24 cellular contexts compared by ENCODE assay signal in genomic region chr12:131217024-131217586, GRCh38.
DNase-seq lines count a peak whose midpoint lies in the region; ATAC-seq and TF ChIP-seq lines count a peak whose summit lies in the region.
"Had no signal": no experiment of that assay in that cellular context is flagged by ENCODE, and none has a peak within 500 bp of the region (broad histone marks: within the 10 kb centered on the region; RNA-seq: fewer than 3 reads in every experiment).

No MANE protein-coding gene starts in this region.

- no peak overlapping the region for H4K91ac ChIP-seq in neuronal stem cell (ENCODE audit: low read depth, low read length, poor library complexity)

- peaks cover 6% of the 10 kb centered on the region for H3K9me3 Mint-ChIP-seq in activated T-cell treated with anti-CD3 and anti-CD28 coated beads, Interleukin-2, amount 50 U/mL, for 24 hours
- H3K9me3 Mint-ChIP-seq in glutamatergic neuron (ENCODE audit: unreplicated experiment) (peaks cover 4% of the 10 kb centered on the region), CD14-positive monocyte (peaks cover 6 to 15% (median 9%) of the 10 kb centered on the region in 7 donors)

- no peak overlapping the region for H3K4me2 ChIP-seq in neuronal stem cell (ENCODE audit: insufficient read depth, low read length, poor library complexity, severe bottlenecking)
- H3K4me2 ChIP-seq: A549 had no signal

- H3K23ac ChIP-seq in neuronal stem cell (ENCODE audit: low read depth, low read length, poor library complexity), result no peak overlapping the region

- H3K27ac ChIP-seq in neuronal stem cell (replicated peaks; ENCODE audit: low read length), result no peak overlapping the region
- H3K27ac ChIP-seq: left lung, tibial nerve had no signal

- H2BK15ac ChIP-seq in neuronal stem cell (ENCODE audit: low read length), result no peak overlapping the region

- H3K27me3 ChIP-seq in H7 (ENCODE audit: control insufficient read depth, insufficient read depth, low read length) (no peaks in the 10 kb centered on the region), neuronal stem cell (ENCODE audit: control insufficient read depth in 3 of 3, insufficient read depth in 3 of 3, low read depth in 1 of 3, low read length in 3 of 3) (peaks cover 0 to 3% (median 0%) of the 10 kb centered on the region in 3 experiments)

- peaks cover 45% of the 10 kb centered on the region for H3K27me3 Mint-ChIP-seq in activated T-cell treated with anti-CD3 and anti-CD28 coated beads, Interleukin-2, amount 50 U/mL, for 24 hours
- peaks cover 2% of the 10 kb centered on the region for H3K27me3 Mint-ChIP-seq in glutamatergic neuron (ENCODE audit: unreplicated experiment)
- peaks cover 17 to 33% (median 22%) of the 10 kb centered on the region in 3 donors for H3K27me3 Mint-ChIP-seq in CD14-positive monocyte (ENCODE audit: low read depth in 3 of 3)

- TF ChIP-seq CTCF in glutamatergic neuron (IDR thresholded peaks at IDR 0.05; ENCODE audit: partially characterized antibody, unreplicated experiment) (no peak), CD14-positive monocyte (IDR thresholded peaks at IDR 0.05) (no peak)

- H2AFZ ChIP-seq in neuronal stem cell (ENCODE audit: low read length), result peak overlapping the region; percentile 71

- peak overlapping the region; percentile 46 for H3K18ac ChIP-seq in neuronal stem cell (ENCODE audit: low read length)

- no peak for ATAC-seq in GM21367 (IDR thresholded peaks at IDR 0.05; ENCODE audit: unreplicated experiment)
- ATAC-seq: A549; activated T-cell treated with anti-CD3 and anti-CD28 coated beads, Interleukin-2, amount 50 U/mL, for 4 hours; HCT116; left lung had no signal

- intact Hi-C loops in CD14-positive monocyte (cut with micrococcal nuclease), result no loop called here

- H3K4me3 ChIP-seq in H7 (ENCODE audit: insufficient read depth, low read depth, low read length), result no peak overlapping the region
- H3K4me3 ChIP-seq in neuronal stem cell (ENCODE audit: low read length in 2 of 2), result no peak overlapping the region
- H3K4me3 ChIP-seq: A549, left lung, tibial nerve had no signal

- no peak overlapping the region for H3K27ac Mint-ChIP-seq in activated T-cell treated with anti-CD3 and anti-CD28 coated beads, Interleukin-2, amount 50 U/mL, for 24 hours
- peak overlapping the region; percentile 75 for H3K27ac Mint-ChIP-seq in glutamatergic neuron (ENCODE audit: unreplicated experiment)
- H3K27ac Mint-ChIP-seq in CD14-positive monocyte, result no peak overlapping the region
- H3K27ac Mint-ChIP-seq: activated CD4-positive, alpha-beta memory T cell treated with anti-CD3 and anti-CD28 coated beads, Interleukin-2, amount 10 ng/mL, durations not matched to agents 7 days and 5 days; activated naive CD4-positive, alpha-beta T cell treated with anti-CD3 and anti-CD28 coated beads, Interleukin-2, amount 50 U/mL, for 24 hours; stimulated activated naive CD8-positive, alpha-beta T cell treated with anti-CD3 and anti-CD28 coated beads, Interleukin-15, Interleukin-2, amounts not matched to agents 100 ng/mL and 50 ng/mL, for 24 hours had no signal

- H3K9me3 ChIP-seq in neuronal stem cell (replicated peaks in 1 of 2; ENCODE audit: control insufficient read depth in 2 of 2, insufficient read depth in 1 of 2, low read depth in 1 of 2, low read length in 2 of 2), result no peaks in the 10 kb centered on the region
- H3K9me3 ChIP-seq: A549 had no signal

- H4K8ac ChIP-seq in neuronal stem cell (ENCODE audit: low read depth, low read length), result no peak overlapping the region

- no peak overlapping the region for H3K4me3 Mint-ChIP-seq in activated T-cell treated with anti-CD3 and anti-CD28 coated beads, Interleukin-2, amount 50 U/mL, for 24 hours
- H3K4me3 Mint-ChIP-seq in glutamatergic neuron (ENCODE audit: unreplicated experiment) (peak overlapping the region; percentile 34), CD14-positive monocyte (peak overlapping the region in 1 of 2 donors; percentile 59)
- H3K4me3 Mint-ChIP-seq: activated CD4-positive, alpha-beta memory T cell treated with anti-CD3 and anti-CD28 coated beads, Interleukin-2, amount 10 ng/mL, durations not matched to agents 7 days and 5 days; activated naive CD4-positive, alpha-beta T cell treated with anti-CD3 and anti-CD28 coated beads, Interleukin-2, amount 50 U/mL, for 24 hours; activated T-cell treated with anti-CD3 and anti-CD28 coated beads, Interleukin-2, amount 50 U/mL, for 4 hours; stimulated activated naive CD8-positive, alpha-beta T cell treated with anti-CD3 and anti-CD28 coated beads, Interleukin-15, Interleukin-2, amounts not matched to agents 100 ng/mL and 50 ng/mL, for 24 hours had no signal

- peaks cover 5% of the 10 kb centered on the region for H3K4me1 Mint-ChIP-seq in activated T-cell treated with anti-CD3 and anti-CD28 coated beads, Interleukin-2, amount 50 U/mL, for 24 hours (ENCODE audit: low read depth)
- H3K4me1 Mint-ChIP-seq in glutamatergic neuron (ENCODE audit: low read depth, unreplicated experiment) (peaks cover 17% of the 10 kb centered on the region), CD14-positive monocyte (peaks cover 10% of the 10 kb centered on the region)

- no CpG with 5 or more reads among the region's 22 CpGs for WGBS in neuronal stem cell (ENCODE audit: extremely low coverage in 2 of 2, insufficient read length in 2 of 2, insufficient replicate concordance in 1 of 2), 2 donors

- no peak overlapping the region for H3K4ac ChIP-seq in neuronal stem cell (ENCODE audit: low read length)

- DNase-seq in activated T-cell treated with anti-CD3 and anti-CD28 coated beads, Interleukin-2, amount 50 U/mL, for 24 hours, result peak; percentile 20
- no peak for DNase-seq in activated T-cell treated with anti-CD3 and anti-CD28 coated beads for 4 hours
- peak; percentile 54 for DNase-seq in H7
- DNase-seq in glutamatergic neuron, result no peak
- no peak for DNase-seq in neuronal stem cell (ENCODE audit: low spot score)
- DNase-seq in NCI-H2081 (lab: John Stamatoyannopoulos, UW), result no peak
- DNase-seq in CD14-positive monocyte (ENCODE audit: low spot score), result no peak
- DNase-seq: activated CD4-positive, alpha-beta memory T cell treated with anti-CD3 and anti-CD28 coated beads, Interleukin-2, amount 10 ng/mL, durations not matched to agents 7 days and 5 days; activated CD4-positive, CD25-positive, alpha-beta regulatory T cell; activated T-cell treated with anti-CD3 and anti-CD28 coated beads, Interleukin-2, amount 50 U/mL, for 4 hours; C1 segment of cervical spinal cord; KG1; left lung; NCI-H2171 treated with DMSO at 0.1 percent for 48 hours; NCI-H526; stimulated activated CD4-positive, alpha-beta T cell treated with anti-CD3 and anti-CD28 coated beads, Interleukin-12 subunit alpha, Interleukin-12 subunit beta, amount 100 ng/mL, for 4 hours; stimulated activated CD4-positive, alpha-beta T cell treated with anti-CD3 and anti-CD28 coated beads, Interleukin-4, amount 100 ng/mL, for 4 hours; T-helper 9 cell had no signal

- no peak overlapping the region for H3K9ac ChIP-seq in neuronal stem cell (ENCODE audit: low read depth, low read length, poor library complexity)

- no peak overlapping the region for H2BK12ac ChIP-seq in neuronal stem cell (ENCODE audit: low read length)

- H3K79me1 ChIP-seq in neuronal stem cell (ENCODE audit: low read depth, low read length), result no peaks in the 10 kb centered on the region

- H2AK5ac ChIP-seq in neuronal stem cell (ENCODE audit: low read depth, low read length), result no peak overlapping the region

- no peak overlapping the region for H2BK5ac ChIP-seq in neuronal stem cell (ENCODE audit: low read length)

- H2BK120ac ChIP-seq in neuronal stem cell (ENCODE audit: low read depth, low read length), result no peak overlapping the region

- no peaks in the 10 kb centered on the region for H3K36me3 ChIP-seq in H7 (replicated peaks; ENCODE audit: control insufficient read depth, insufficient read depth, low read length)
- H3K36me3 ChIP-seq in neuronal stem cell (replicated peaks in 1 of 2; ENCODE audit: control insufficient read depth in 2 of 2, insufficient read depth in 2 of 2, low read length in 2 of 2), result no peaks in the 10 kb centered on the region
- H3K36me3 ChIP-seq: left lung, tibial nerve had no signal

- no peak overlapping the region for H3K14ac ChIP-seq in neuronal stem cell (ENCODE audit: low read length)

- peaks cover 23 to 33% of the 10 kb centered on the region in 2 donors for H3K4me1 ChIP-seq in neuronal stem cell (ENCODE audit: control insufficient read depth in 2 of 2, insufficient read depth in 1 of 2, low read depth in 1 of 2, low read length in 2 of 2)

- no peaks in the 10 kb centered on the region for H3K36me3 Mint-ChIP-seq in activated T-cell treated with anti-CD3 and anti-CD28 coated beads, Interleukin-2, amount 50 U/mL, for 24 hours (ENCODE audit: low read depth)
- H3K36me3 Mint-ChIP-seq in glutamatergic neuron (ENCODE audit: unreplicated experiment) (peaks cover 7% of the 10 kb centered on the region), CD14-positive monocyte (no peaks in the 10 kb centered on the region)
- H3K36me3 Mint-ChIP-seq: activated naive CD4-positive, alpha-beta T cell treated with anti-CD3 and anti-CD28 coated beads, Interleukin-2, amount 50 U/mL, for 24 hours had no signal

Comparison
In these comparisons a context has a peak if more than half of its experiments do, and no peak if none do; other contexts are left out.
1. DNase-seq: peak in activated T-cell treated with anti-CD3 and anti-CD28 coated beads, Interleukin-2, amount 50 U/mL, for 24 hours (single experiment) and H7 (single experiment); none in activated T-cell treated with anti-CD3 and anti-CD28 coated beads for 4 hours (single experiment), glutamatergic neuron (single experiment), neuronal stem cell (single experiment), NCI-H2081 (0 of 2) and CD14-positive monocyte (single experiment).